7 cellular contexts compared by ENCODE assay signal in genomic region chr2:169361706-169362345, GRCh38. TPM values are rescaled to one million over a fixed set of nuclear protein-coding genes. Genes with fewer than 3 reads are reported as not detected.
DNase-seq lines count a peak whose midpoint lies in the region; ATAC-seq and TF ChIP-seq lines count a peak whose summit lies in the region.

No MANE protein-coding gene starts in this region.

- H3K4me1 Mint-ChIP-seq in neural progenitor cell = peaks cover 39% of the 10 kb centered on the region

- H3K4me3 Mint-ChIP-seq in neural progenitor cell = peak overlapping the region; percentile 89

- WGBS in GM23248 (ENCODE audit: low coverage in 1 of 2, low lambda C conversion rate in 2 of 2, missing lambda C conversion rate in 2 of 2), 2 experiments = 0 to 1% methylated on average over 39 to 56 of the region's 57 CpGs

- in situ Hi-C loops in GM23248 (cut with MboI) = no loop called here

- no peaks in the 10 kb centered on the region for H4K20me1 ChIP-seq in GM23248 (ENCODE audit: insufficient read depth)
- no peaks in the 10 kb centered on the region for H4K20me1 ChIP-seq in fibroblast of lung (ENCODE audit: control insufficient read depth, extremely low read depth, insufficient read depth, low read length)
- peaks cover 41% of the 10 kb centered on the region for H4K20me1 ChIP-seq in neural progenitor cell (ENCODE audit: low read depth)

- H3K9me3 ChIP-seq in GM23248 (ENCODE audit: low read depth) (no peaks in the 10 kb centered on the region), fibroblast of lung (ENCODE audit: control insufficient read depth, insufficient read depth, low read depth, low read length) (no peaks in the 10 kb centered on the region), neural progenitor cell (ENCODE audit: low read depth) (no peaks in the 10 kb centered on the region)

- H3F3A ChIP-seq in GM23248 (ENCODE audit: insufficient read depth) = no peaks in the 10 kb centered on the region
- peaks cover 67% of the 10 kb centered on the region for H3F3A ChIP-seq in neural progenitor cell (ENCODE audit: low read depth)

- H3K36me3 ChIP-seq in GM23248 (ENCODE audit: low read depth) = no peaks in the 10 kb centered on the region
- H3K36me3 ChIP-seq in fibroblast of lung (ENCODE audit: control insufficient read depth, insufficient read depth, low read length) = no peaks in the 10 kb centered on the region
- peaks cover 8% of the 10 kb centered on the region for H3K36me3 ChIP-seq in neural progenitor cell

- ATAC-seq in GM19351 (IDR thresholded peaks at IDR 0.05; ENCODE audit: unreplicated experiment) = no peak
- ATAC-seq in GM21825 (IDR thresholded peaks at IDR 0.05; ENCODE audit: unreplicated experiment) = no peak
- ATAC-seq in HG02852 (IDR thresholded peaks at IDR 0.05; ENCODE audit: unreplicated experiment) = no peak

- H2AFZ ChIP-seq in GM23248 (peak overlapping the region; percentile 26; the same call in 1 of the 2 replicates), fibroblast of lung (ENCODE audit: low read length) (no peak overlapping the region), neural progenitor cell (replicated peaks) (peak overlapping the region; percentile 1)

- H3K9me3 Mint-ChIP-seq in neural progenitor cell = no peaks in the 10 kb centered on the region

- TF ChIP-seq CTCF in WI38 (IDR thresholded peaks at IDR 0.05; ENCODE audit: low read depth, low read length) (no peak), fibroblast of lung (conservative IDR thresholded peaks at IDR 0.05 in 1 of 2, IDR thresholded peaks at IDR 0.05 in 1 of 2; ENCODE audit: low read depth in 1 of 2, low read length in 2 of 2) (no peak), neural progenitor cell (IDR thresholded peaks at IDR 0.05) (peak; percentile 7)

- peak overlapping the region; percentile 55 for H3K27ac Mint-ChIP-seq in neural progenitor cell

- peaks cover 17% of the 10 kb centered on the region for H3K27me3 Mint-ChIP-seq in neural progenitor cell (ENCODE audit: insufficient read depth, low read depth)

- H3K27me3 ChIP-seq in GM23248 (replicated peaks; ENCODE audit: insufficient read depth) (peaks cover 48% of the 10 kb centered on the region), fibroblast of lung (ENCODE audit: control insufficient read depth, insufficient read depth, low read length) (peaks cover 41% of the 10 kb centered on the region), neural progenitor cell (peaks cover 8% of the 10 kb centered on the region)

- H3K9ac ChIP-seq in GM23248 (no peak overlapping the region), fibroblast of lung (ENCODE audit: insufficient read depth, low read length) (no peak overlapping the region), neural progenitor cell (peak overlapping the region; percentile 70)

- H3K79me2 ChIP-seq in GM23248 (ENCODE audit: insufficient read depth) (no peaks in the 10 kb centered on the region), fibroblast of lung (ENCODE audit: control insufficient read depth, insufficient read depth, low read length) (no peaks in the 10 kb centered on the region), neural progenitor cell (ENCODE audit: low read depth) (peaks cover 64% of the 10 kb centered on the region)

- peaks cover 8% of the 10 kb centered on the region for H3K36me3 Mint-ChIP-seq in neural progenitor cell

- peak; percentile 42 for DNase-seq in GM23248
- DNase-seq in fibroblast of lung (ENCODE audit: low read depth in 2 of 2) = peak in 1 of 2 donors; percentile 11
- peak; percentile 72 for DNase-seq in neural progenitor cell (ENCODE audit: low spot score)

- H3K4me2 ChIP-seq in GM23248 (ENCODE audit: unreplicated experiment) (peak overlapping the region; percentile 68), fibroblast of lung (ENCODE audit: extremely low read depth, insufficient read depth, low read length) (peak overlapping the region; percentile 82), neural progenitor cell (peak overlapping the region; percentile 90)

- H3K27ac ChIP-seq in GM23248 (no peak overlapping the region), fibroblast of lung (ENCODE audit: insufficient read depth, low read length) (no peak overlapping the region), neural progenitor cell (peak overlapping the region; percentile 89)

- H3K9me2 ChIP-seq in GM23248 (ENCODE audit: insufficient read depth) = no peaks in the 10 kb centered on the region

- H3K4me3 ChIP-seq in GM23248 (peak overlapping the region; percentile 46), WI38 (ENCODE audit: low read depth, low read length) (peak overlapping the region; percentile 43), fibroblast of lung (replicated peaks in 1 of 4; ENCODE audit: control extremely low read depth in 1 of 4, insufficient read depth in 1 of 4, low read depth in 3 of 4, low read length in 4 of 4) (peak overlapping the region in 3 of 4 experiments; percentile 13 to 40 (median 32)), neural progenitor cell (peak overlapping the region; percentile 93)

- H3K4me1 ChIP-seq in GM23248 (ENCODE audit: insufficient read depth) (peaks cover 3% of the 10 kb centered on the region; the same call in 1 of the 2 replicates), fibroblast of lung (ENCODE audit: control insufficient read depth, extremely low read depth, insufficient read depth, low read length) (peaks cover 9% of the 10 kb centered on the region), neural progenitor cell (peaks cover 48% of the 10 kb centered on the region)

RNA-seq across cellular contexts. Expression of gene LRP2, which starts 0.5 kb away (rescaled TPM):
- total RNA-seq in GM23248 (2014; rRNA removed; shearing (Covaris generic)) = not detected in 2 replicates
- polyA plus RNA-seq in GM23248 (2016; fragmentation: Nextera tagmentation; extraction: Ambion mirVana) = not detected in 2 replicates
- under 0.01 TPM in 2 replicates for total RNA-seq in fibroblast of lung
- polyA plus RNA-seq in fibroblast of lung = not detected in 2 replicates
- polyA plus RNA-seq in fibroblast of lung (2012) = not detected in 2 replicates
- polyA minus RNA-seq in fibroblast of lung (ENCODE audit: low replicate concordance) = not detected in 2 replicates
- total RNA-seq in neural progenitor cell (ENCODE audit: low replicate concordance) = 143 and 151 TPM in 2 replicates

Comparison
In these comparisons a context has a peak if more than half of its experiments do, and no peak if none do; other contexts are left out.
1. H3K4me3 ChIP-seq: peak in every context shown above with its lines; median percentile 93 in neural progenitor cell; 46 in GM23248; 43 in WI38; 32 in fibroblast of lung.
2. RNA of gene LRP2, which starts 0.5 kb away (total RNA-seq): 143 to 151 TPM in neural progenitor cell; not detected in GM23248 and under 0.01 TPM in fibroblast of lung; every median in the first group is over 100 times any median in the second.
3. Peak in every context shown above with its lines, with median percentiles within 50 percentile points of each other: H3K4me2 ChIP-seq.